10 cellular contexts compared by ENCODE assay signal in the genomic region with DNA sequence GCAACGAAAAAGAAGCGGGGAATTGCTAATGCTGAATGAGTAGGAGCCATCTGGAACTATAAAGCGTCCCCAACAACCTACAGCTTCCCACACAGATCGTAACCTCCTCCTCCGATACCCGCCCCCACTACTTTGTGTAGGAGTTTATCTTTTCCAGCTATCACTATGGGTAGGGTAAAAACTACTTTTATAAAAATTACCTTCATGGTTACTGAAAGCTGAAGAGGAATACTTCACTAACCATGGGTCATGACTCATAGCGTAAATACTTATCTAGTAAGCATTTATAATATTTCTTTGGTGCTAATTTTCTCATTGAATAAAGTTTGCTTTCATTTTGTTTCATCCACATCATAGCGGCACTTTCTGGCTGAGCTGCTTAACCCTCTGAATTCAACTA.
DNase-seq lines count a peak whose midpoint lies in the region; ATAC-seq, FAIRE-seq and TF ChIP-seq lines count a peak whose summit lies in the region.
"Had no signal": no experiment of that assay in that cellular context is flagged by ENCODE, and none has a peak within 500 bp of the region (broad histone marks: within the 10 kb centered on the region; RNA-seq: fewer than 3 reads in every experiment).

No MANE protein-coding gene starts in this region.

- no peak overlapping the region for H3K4me3 Mint-ChIP-seq in WTC11

- intact Hi-C loops in left lung (cut with DNase I): no loop called here

- ATAC-seq in GM21576 (IDR thresholded peaks at IDR 0.05; ENCODE audit: unreplicated experiment): peak; percentile 47
- ATAC-seq in left lung: peak; percentile 74
- no peak for ATAC-seq in GM19328 (IDR thresholded peaks at IDR 0.05; ENCODE audit: unreplicated experiment)
- no peak for ATAC-seq in HG03159 (IDR thresholded peaks at IDR 0.05; ENCODE audit: unreplicated experiment)
- no peak for ATAC-seq in WTC11

- H3K27me3 ChIP-seq in left lung: no peaks in the 10 kb centered on the region

- peaks cover 8% of the 10 kb centered on the region; the same call in 1 of the 2 replicates for H3K4me1 Mint-ChIP-seq in WTC11

- no peaks in the 10 kb centered on the region for H3K36me3 Mint-ChIP-seq in WTC11

- peaks cover 0 to 6% of the 10 kb centered on the region in 2 donors for H3K4me1 ChIP-seq in left lung

- CTCF ChIA-PET in WTC11 (lab: Charles Lee): interaction anchor here (1.5 to 2.4 kb wide), 2 partner anchors 9 to 16 kb away, joined by 4 to 10 read pairs; no protein-coding TSS in a partner anchor

- H3K9me3 ChIP-seq in left lung: no peaks in the 10 kb centered on the region

- H3K9me3 Mint-ChIP-seq in WTC11: 0 out of 2 replicates have a peak, but pooled peaks cover 6% of the 10 kb centered on the region

- H3K36me3 ChIP-seq in left lung: no peaks in the 10 kb centered on the region

- H3K27ac ChIP-seq in left lung: peak overlapping the region in 1 of 2 donors; percentile 50

- DNase-seq in GM03348 (ENCODE audit: low spot score) (peak; percentile 27), left lung (no peak), HTR-8/SVneo (ENCODE audit: insufficient read length, low spot score) (no peak), WTC11 (ENCODE audit: low spot score) (no peak)
- peak; percentile 11 for DNase-seq in activated CD4-positive, alpha-beta T cell treated with anti-CD3 and anti-CD28 coated beads for 48 hours
- DNase-seq: GDM1, NCI-H1930 had no signal

- no peak for FAIRE-seq in HTR-8/SVneo (lab: Jason Lieb, UNC)

- H3K4me3 ChIP-seq in left lung: no peak overlapping the region

- POLR2A ChIA-PET in WTC11 (lab: Charles Lee): no interaction called here

- H3K27ac Mint-ChIP-seq in WTC11: no peak overlapping the region

- H3K27me3 Mint-ChIP-seq in WTC11 (ENCODE audit: low read depth): no peaks in the 10 kb centered on the region

- TF ChIP-seq CTCF in left lung (IDR thresholded peaks at IDR 0.05) (no peak), WTC11 (IDR thresholded peaks at IDR 0.05) (no peak)

TF ChIP-seq in WTC11, 78 proteins besides CTCF, POLR2A, EP300 and RAD21:
- TF ChIP-seq ZBTB21 (CRISPR knock-in tag; IDR thresholded peaks at IDR 0.05; ENCODE audit: borderline replicate concordance) (no peak), PRRX2 (CRISPR knock-in tag; IDR thresholded peaks at IDR 0.05) (no peak), SOX15 (CRISPR knock-in tag; IDR thresholded peaks at IDR 0.05) (no peak), CBFB (CRISPR knock-in tag; IDR thresholded peaks at IDR 0.05; ENCODE audit: low read depth) (no peak), GRHL2 (CRISPR knock-in tag; IDR thresholded peaks at IDR 0.05; ENCODE audit: insufficient replicate concordance, severe bottlenecking) (no peak), HMGA2 (CRISPR knock-in tag; IDR thresholded peaks at IDR 0.05) (no peak), MLX (CRISPR knock-in tag; IDR thresholded peaks at IDR 0.05) (no peak), JUN (CRISPR knock-in tag; IDR thresholded peaks at IDR 0.05) (no peak), EMX1 (CRISPR knock-in tag; IDR thresholded peaks at IDR 0.05) (no peak), OVOL2 (CRISPR knock-in tag; IDR thresholded peaks at IDR 0.05; ENCODE audit: borderline replicate concordance) (no peak), USF2 (CRISPR knock-in tag; IDR thresholded peaks at IDR 0.05) (no peak), TP53 (CRISPR knock-in tag; IDR thresholded peaks at IDR 0.05) (no peak)
- TF ChIP-seq, protein P1, sequence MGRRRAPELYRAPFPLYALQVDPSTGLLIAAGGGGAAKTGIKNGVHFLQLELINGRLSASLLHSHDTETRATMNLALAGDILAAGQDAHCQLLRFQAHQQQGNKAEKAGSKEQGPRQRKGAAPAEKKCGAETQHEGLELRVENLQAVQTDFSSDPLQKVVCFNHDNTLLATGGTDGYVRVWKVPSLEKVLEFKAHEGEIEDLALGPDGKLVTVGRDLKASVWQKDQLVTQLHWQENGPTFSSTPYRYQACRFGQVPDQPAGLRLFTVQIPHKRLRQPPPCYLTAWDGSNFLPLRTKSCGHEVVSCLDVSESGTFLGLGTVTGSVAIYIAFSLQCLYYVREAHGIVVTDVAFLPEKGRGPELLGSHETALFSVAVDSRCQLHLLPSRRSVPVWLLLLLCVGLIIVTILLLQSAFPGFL (CRISPR knock-in tag; IDR thresholded peaks at IDR 0.05; ENCODE audit: borderline replicate concordance): no peak
- TF ChIP-seq, protein P2, sequence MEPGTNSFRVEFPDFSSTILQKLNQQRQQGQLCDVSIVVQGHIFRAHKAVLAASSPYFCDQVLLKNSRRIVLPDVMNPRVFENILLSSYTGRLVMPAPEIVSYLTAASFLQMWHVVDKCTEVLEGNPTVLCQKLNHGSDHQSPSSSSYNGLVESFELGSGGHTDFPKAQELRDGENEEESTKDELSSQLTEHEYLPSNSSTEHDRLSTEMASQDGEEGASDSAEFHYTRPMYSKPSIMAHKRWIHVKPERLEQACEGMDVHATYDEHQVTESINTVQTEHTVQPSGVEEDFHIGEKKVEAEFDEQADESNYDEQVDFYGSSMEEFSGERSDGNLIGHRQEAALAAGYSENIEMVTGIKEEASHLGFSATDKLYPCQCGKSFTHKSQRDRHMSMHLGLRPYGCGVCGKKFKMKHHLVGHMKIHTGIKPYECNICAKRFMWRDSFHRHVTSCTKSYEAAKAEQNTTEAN (CRISPR knock-in tag; IDR thresholded peaks at IDR 0.05): no peak
- TF ChIP-seq, protein P3, sequence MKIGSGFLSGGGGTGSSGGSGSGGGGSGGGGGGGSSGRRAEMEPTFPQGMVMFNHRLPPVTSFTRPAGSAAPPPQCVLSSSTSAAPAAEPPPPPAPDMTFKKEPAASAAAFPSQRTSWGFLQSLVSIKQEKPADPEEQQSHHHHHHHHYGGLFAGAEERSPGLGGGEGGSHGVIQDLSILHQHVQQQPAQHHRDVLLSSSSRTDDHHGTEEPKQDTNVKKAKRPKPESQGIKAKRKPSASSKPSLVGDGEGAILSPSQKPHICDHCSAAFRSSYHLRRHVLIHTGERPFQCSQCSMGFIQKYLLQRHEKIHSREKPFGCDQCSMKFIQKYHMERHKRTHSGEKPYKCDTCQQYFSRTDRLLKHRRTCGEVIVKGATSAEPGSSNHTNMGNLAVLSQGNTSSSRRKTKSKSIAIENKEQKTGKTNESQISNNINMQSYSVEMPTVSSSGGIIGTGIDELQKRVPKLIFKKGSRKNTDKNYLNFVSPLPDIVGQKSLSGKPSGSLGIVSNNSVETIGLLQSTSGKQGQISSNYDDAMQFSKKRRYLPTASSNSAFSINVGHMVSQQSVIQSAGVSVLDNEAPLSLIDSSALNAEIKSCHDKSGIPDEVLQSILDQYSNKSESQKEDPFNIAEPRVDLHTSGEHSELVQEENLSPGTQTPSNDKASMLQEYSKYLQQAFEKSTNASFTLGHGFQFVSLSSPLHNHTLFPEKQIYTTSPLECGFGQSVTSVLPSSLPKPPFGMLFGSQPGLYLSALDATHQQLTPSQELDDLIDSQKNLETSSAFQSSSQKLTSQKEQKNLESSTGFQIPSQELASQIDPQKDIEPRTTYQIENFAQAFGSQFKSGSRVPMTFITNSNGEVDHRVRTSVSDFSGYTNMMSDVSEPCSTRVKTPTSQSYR (CRISPR knock-in tag; IDR thresholded peaks at IDR 0.05): no peak

Comparison
In these comparisons a context has a peak if more than half of its experiments do, and no peak if none do; other contexts are left out.
1. DNase-seq: peak in GM03348 (single experiment) and activated CD4-positive, alpha-beta T cell treated with anti-CD3 and anti-CD28 coated beads for 48 hours (single experiment); none in left lung (0 of 2), HTR-8/SVneo (single experiment) and WTC11 (single experiment).
2. ATAC-seq: peak in GM21576 (single experiment) and left lung (single experiment); none in GM19328 (single experiment), HG03159 (single experiment) and WTC11 (single experiment).